In genomic region chr7:144127714-144128334, GRCh38 we compare ENCODE assay signal across 8 cellular contexts. TPM values are rescaled to one million over a fixed set of nuclear protein-coding genes. Genes with fewer than 3 reads are reported as not detected.
A peak's percentile ranks its signal among the peaks of the same experiment; 100 is the strongest.
DNase-seq lines count a peak whose midpoint lies in the region; ATAC-seq and TF ChIP-seq lines count a peak whose summit lies in the region.

No MANE protein-coding gene starts in this region.

- ATAC-seq in foreskin keratinocyte: peak; percentile 99

- TF ChIP-seq EP300 in tibial nerve (IDR thresholded peaks at IDR 0.05): no peak

- H3K4me1 ChIP-seq in foreskin keratinocyte (no peaks in the 10 kb centered on the region), tibial nerve (no peaks in the 10 kb centered on the region)

- peak; percentile 89 for TF ChIP-seq CTCF in LNCaP clone FGC (IDR thresholded peaks at IDR 0.05; ENCODE audit: control insufficient read depth, extremely low read depth, insufficient read depth)
- peak; percentile 87 for TF ChIP-seq CTCF in foreskin keratinocyte (conservative IDR thresholded peaks at IDR 0.05)
- peak; percentile 80 for TF ChIP-seq CTCF in osteocyte (IDR thresholded peaks at IDR 0.05)
- peak; percentile 61 to 82 (median 75) for TF ChIP-seq CTCF in tibial nerve (IDR thresholded peaks at IDR 0.05)

- DNase-seq in GF-D8 (lab: John Stamatoyannopoulos, UW) (peak; percentile 54), H7 (peak; percentile 73), LNCaP clone FGC (ENCODE audit: low read depth) (peak; percentile 68), SHP77 (lab: John Stamatoyannopoulos, UW) (peak; percentile 67 to 83), foreskin keratinocyte (peak; percentile 22 to 52), osteocyte (ENCODE audit: extremely low spot score, unreplicated experiment) (peak; percentile 91), tibial nerve (ENCODE audit: low spot score in 2 of 2) (peak; percentile 84 to 94)
- peak; percentile 75 for DNase-seq in activated T-helper 9 cell treated with anti-CD3 and anti-CD28 coated beads, Interleukin-2, amount 50 U/mL, for 16 hours (ENCODE audit: low read depth)

- no peak for TF ChIP-seq POLR2A in tibial nerve (IDR thresholded peaks at IDR 0.05)

- no peak overlapping the region for H3K4me3 Mint-ChIP-seq in osteocyte (ENCODE audit: unreplicated experiment)

- H3K36me3 ChIP-seq in H7 (replicated peaks; ENCODE audit: control insufficient read depth, insufficient read depth, low read length) (no peaks in the 10 kb centered on the region), tibial nerve (no peaks in the 10 kb centered on the region)

- no peaks in the 10 kb centered on the region for H3K9me3 ChIP-seq in tibial nerve

- peaks cover 16% of the 10 kb centered on the region for H3K27me3 Mint-ChIP-seq in osteocyte (ENCODE audit: unreplicated experiment)

- no peaks in the 10 kb centered on the region for H3K9me3 Mint-ChIP-seq in osteocyte (ENCODE audit: unreplicated experiment)

- WGBS in tibial nerve, 2 donors: 42 to 43% methylated on average over 6 of the region's 6 CpGs

- H3K4me1 Mint-ChIP-seq in osteocyte (ENCODE audit: unreplicated experiment): no peaks in the 10 kb centered on the region

- H3K27me3 ChIP-seq in H7 (ENCODE audit: control insufficient read depth, insufficient read depth, low read length) (no peaks in the 10 kb centered on the region), foreskin keratinocyte (peaks cover 2% of the 10 kb centered on the region), tibial nerve (no peaks in the 10 kb centered on the region)

- H3K4me3 ChIP-seq in H7 (ENCODE audit: insufficient read depth, low read depth, low read length) (no peak overlapping the region), LNCaP clone FGC (ENCODE audit: low read depth, low read length) (no peak overlapping the region), tibial nerve (no peak overlapping the region)

- H3K36me3 Mint-ChIP-seq in osteocyte (ENCODE audit: unreplicated experiment): no peaks in the 10 kb centered on the region

- no peak overlapping the region for H3K27ac Mint-ChIP-seq in osteocyte (ENCODE audit: unreplicated experiment)

- H3K27ac ChIP-seq in foreskin keratinocyte: no peak overlapping the region
- no peak overlapping the region for H3K27ac ChIP-seq in tibial nerve

RNA-seq across cellular contexts. Expression of gene OR2A14, which starts 4.8 kb away (rescaled TPM):
- total RNA-seq in H7 (2014; rRNA removed; shearing (Covaris generic)): not detected in 2 replicates
- not detected in 2 replicates for total RNA-seq in foreskin keratinocyte
- not detected in 2 replicates for polyA plus RNA-seq in foreskin keratinocyte
- not detected in 2 replicates for total RNA-seq in osteocyte
- total RNA-seq in tibial nerve: not detected

RNA-seq across cellular contexts. Expression of gene OR2A2, which starts 18.4 kb away (rescaled TPM):
- not detected in 2 replicates for total RNA-seq in H7 (2014; rRNA removed; shearing (Covaris generic))
- total RNA-seq in foreskin keratinocyte (not detected in 2 replicates), osteocyte (not detected in 2 replicates), tibial nerve (not detected)
- polyA plus RNA-seq in foreskin keratinocyte: not detected in 2 replicates

RNA-seq across cellular contexts. Expression of gene OR2A12, which starts 41.7 kb away (rescaled TPM):
- not detected in 2 replicates for total RNA-seq in H7 (2014; rRNA removed; shearing (Covaris generic))
- not detected in 2 replicates for total RNA-seq in foreskin keratinocyte
- polyA plus RNA-seq in foreskin keratinocyte: not detected in 2 replicates
- not detected in 2 replicates for total RNA-seq in osteocyte
- not detected for total RNA-seq in tibial nerve

RNA-seq across cellular contexts. Expression of gene CTAGE4, which starts 55.4 kb away (rescaled TPM):
- 4.9 and 7.5 TPM in 2 replicates for total RNA-seq in H7 (2014; rRNA removed; shearing (Covaris generic))
- total RNA-seq in foreskin keratinocyte (1.4 and 7.2 TPM in 2 replicates), osteocyte (1.3 TPM in 1 of 2 replicates, not detected in the other), tibial nerve (1 to 10 TPM in 2 of 4 donors, not detected in 2; 2.5 to 3.1 TPM)
- 0.10 and 4.8 TPM in 2 replicates for polyA plus RNA-seq in foreskin keratinocyte

RNA-seq across cellular contexts. Expression of gene OR2A25, which starts 58.2 kb away (rescaled TPM):
- not detected in 2 replicates for total RNA-seq in H7 (2014; rRNA removed; shearing (Covaris generic))
- total RNA-seq in foreskin keratinocyte (not detected in 2 replicates), osteocyte (not detected in 2 replicates), tibial nerve (not detected)
- not detected in 2 replicates for polyA plus RNA-seq in foreskin keratinocyte

Comparison
In these comparisons a context has a peak if more than half of its experiments do, and no peak if none do; other contexts are left out.
1. DNase-seq: peak in every context shown above with its lines; median percentile 91 in osteocyte; 89 in tibial nerve; 75 in SHP77; 75 in activated T-helper 9 cell treated with anti-CD3 and anti-CD28 coated beads, Interleukin-2, amount 50 U/mL, for 16 hours; 73 in H7; 68 in LNCaP clone FGC; 54 in GF-D8; 37 in foreskin keratinocyte.